8 cellular contexts compared by ENCODE assay signal in genomic region chr4:129092636-129093172, GRCh38. TPM values are rescaled to one million over a fixed set of nuclear protein-coding genes. Genes with fewer than 3 reads are reported as not detected.
DNase-seq lines count a peak whose midpoint lies in the region; ATAC-seq and TF ChIP-seq lines count a peak whose summit lies in the region.

No MANE protein-coding gene starts in this region.

- H2BK12ac ChIP-seq in neuronal stem cell (ENCODE audit: low read length) = no peak overlapping the region

- no peak for ATAC-seq in CD8-positive, alpha-beta T cell
- ATAC-seq in effector memory CD8-positive, alpha-beta T cell (replicated peaks) = no peak
- ATAC-seq in omental fat pad (ENCODE audit: low FRiP score) = no peak

- no peak overlapping the region for H2BK120ac ChIP-seq in neuronal stem cell (ENCODE audit: low read depth, low read length)

- no peak for TF ChIP-seq CTCF in CD8-positive, alpha-beta T cell (IDR thresholded peaks at IDR 0.05)
- TF ChIP-seq CTCF in epithelial cell of proximal tubule (conservative IDR thresholded peaks at IDR 0.05; ENCODE audit: low read depth, low read length) = no peak
- TF ChIP-seq CTCF in omental fat pad (IDR thresholded peaks at IDR 0.05) = no peak

- POLR2A ChIA-PET in CD8-positive, alpha-beta T cell (lab: Charles Lee) = interaction anchor here (0.5 to 1.5 kb wide), 4 partner anchors 9 to 1127 kb away, joined by 3 to 6 read pairs (median 4); partner anchors contain the start of genes ABHD18 and MFSD8

- H3K9ac ChIP-seq in neuronal stem cell (ENCODE audit: low read depth, low read length, poor library complexity) = no peak overlapping the region

- no peak overlapping the region for H4K8ac ChIP-seq in neuronal stem cell (ENCODE audit: low read depth, low read length)

- peak overlapping the region; percentile 94 for H3K27ac ChIP-seq in CD8-positive, alpha-beta T cell (ENCODE audit: low read depth, low read length)
- H3K27ac ChIP-seq in neuronal stem cell (replicated peaks; ENCODE audit: low read length) = peak overlapping the region; percentile 79

- peak overlapping the region; percentile 87 for H3K4me3 ChIP-seq in CD8-positive, alpha-beta T cell (ENCODE audit: low read depth, low read length)
- H3K4me3 ChIP-seq in epithelial cell of proximal tubule (ENCODE audit: low read depth, low read length) = peak overlapping the region; percentile 84
- peak overlapping the region; percentile 80 to 94 for H3K4me3 ChIP-seq in neuronal stem cell (ENCODE audit: low read length in 2 of 2)

- no peaks in the 10 kb centered on the region for H3K36me3 ChIP-seq in CD8-positive, alpha-beta T cell (ENCODE audit: insufficient read depth, low read length)
- no peaks in the 10 kb centered on the region for H3K36me3 ChIP-seq in neuronal stem cell (replicated peaks in 1 of 2; ENCODE audit: control insufficient read depth in 2 of 2, insufficient read depth in 2 of 2, low read length in 2 of 2)

- DNase-seq in CD8-positive, alpha-beta T cell = no peak
- peak; percentile 7 for DNase-seq in NCI-H2227 (lab: John Stamatoyannopoulos, UW; ENCODE audit: unreplicated experiment)
- DNase-seq in epithelial cell of proximal tubule (ENCODE audit: low read depth) = no peak
- DNase-seq in neuronal stem cell (ENCODE audit: low spot score) = no peak
- DNase-seq in effector memory CD8-positive, alpha-beta T cell = no peak
- no peak for DNase-seq in NCI-H1930 (lab: John Stamatoyannopoulos, UW)
- no peak for DNase-seq in omental fat pad (ENCODE audit: low spot score)
- no peak for DNase-seq in activated effector memory CD4-positive, alpha-beta T cell treated with Interleukin-2 at 50 U/mL for 16 hours

- H3K9me3 Mint-ChIP-seq in CD8-positive, alpha-beta T cell = no peaks in the 10 kb centered on the region
- H3K9me3 Mint-ChIP-seq in effector memory CD8-positive, alpha-beta T cell = no peaks in the 10 kb centered on the region

- H3K27me3 Mint-ChIP-seq in CD8-positive, alpha-beta T cell (ENCODE audit: low read depth) = no peaks in the 10 kb centered on the region
- H3K27me3 Mint-ChIP-seq in effector memory CD8-positive, alpha-beta T cell = no peaks in the 10 kb centered on the region

- CTCF ChIA-PET in CD8-positive, alpha-beta T cell (lab: Charles Lee) = interaction anchor here (0.6 to 1.6 kb wide), 4 partner anchors 9 to 1070 kb away, joined by 3 to 5 read pairs (median 3); no protein-coding TSS in a partner anchor

- H3K27me3 ChIP-seq in CD8-positive, alpha-beta T cell (ENCODE audit: insufficient read depth, low read length) = no peaks in the 10 kb centered on the region
- no peaks in the 10 kb centered on the region for H3K27me3 ChIP-seq in neuronal stem cell (ENCODE audit: control insufficient read depth in 3 of 3, insufficient read depth in 3 of 3, low read depth in 1 of 3, low read length in 3 of 3)

- no peak overlapping the region for H3K14ac ChIP-seq in neuronal stem cell (ENCODE audit: low read length)

- peaks cover 40% of the 10 kb centered on the region for H3K4me1 ChIP-seq in CD8-positive, alpha-beta T cell (ENCODE audit: insufficient read depth, low read length)
- H3K4me1 ChIP-seq in neuronal stem cell (ENCODE audit: control insufficient read depth in 2 of 2, insufficient read depth in 1 of 2, low read depth in 1 of 2, low read length in 2 of 2) = peaks cover 0 to 3% of the 10 kb centered on the region in 2 donors

- no peak overlapping the region for H3K27ac Mint-ChIP-seq in CD8-positive, alpha-beta T cell
- H3K27ac Mint-ChIP-seq in effector memory CD8-positive, alpha-beta T cell = no peak overlapping the region

- intact Hi-C loops in CD8-positive, alpha-beta T cell (cut with DNase I, micrococcal nuclease) = loop anchor here (1.0 to 5.0 kb wide), 6 partner anchors 230 to 1127 kb away; partner anchors contain the start of genes ABHD18 (in 2 of the 2), MFSD8 (in 2 of the 2) and LARP1B (in 1 of the 2)

- H4K91ac ChIP-seq in neuronal stem cell (ENCODE audit: low read depth, low read length, poor library complexity) = no peak overlapping the region

- no peak overlapping the region for H3K4me3 Mint-ChIP-seq in CD8-positive, alpha-beta T cell
- no peak overlapping the region for H3K4me3 Mint-ChIP-seq in effector memory CD8-positive, alpha-beta T cell

- H3K23ac ChIP-seq in neuronal stem cell (ENCODE audit: low read depth, low read length, poor library complexity) = no peak overlapping the region

- H3K36me3 Mint-ChIP-seq in CD8-positive, alpha-beta T cell = peaks cover 4% of the 10 kb centered on the region
- no peaks in the 10 kb centered on the region for H3K36me3 Mint-ChIP-seq in effector memory CD8-positive, alpha-beta T cell (ENCODE audit: insufficient read depth)

- H3K4ac ChIP-seq in neuronal stem cell (ENCODE audit: low read length) = no peak overlapping the region

- H2BK5ac ChIP-seq in neuronal stem cell (ENCODE audit: low read length) = peak overlapping the region; percentile 47

- peak overlapping the region; percentile 98 for H2AFZ ChIP-seq in neuronal stem cell (ENCODE audit: low read length)

- no peak overlapping the region for H3K18ac ChIP-seq in neuronal stem cell (ENCODE audit: low read length)

- H2BK15ac ChIP-seq in neuronal stem cell (ENCODE audit: low read length) = no peak overlapping the region

- H3K4me2 ChIP-seq in neuronal stem cell (ENCODE audit: insufficient read depth, low read length, poor library complexity, severe bottlenecking) = peak overlapping the region; percentile 42

- no peaks in the 10 kb centered on the region for H3K9me3 ChIP-seq in CD8-positive, alpha-beta T cell (ENCODE audit: low read length)
- peaks cover 0 to 5% of the 10 kb centered on the region in 2 donors for H3K9me3 ChIP-seq in neuronal stem cell (replicated peaks in 1 of 2; ENCODE audit: control insufficient read depth in 2 of 2, insufficient read depth in 1 of 2, low read depth in 1 of 2, low read length in 2 of 2)

- no peak overlapping the region for H2AK5ac ChIP-seq in neuronal stem cell (ENCODE audit: low read depth, low read length)

- no CpG with 5 or more reads among the region's 10 CpGs for WGBS in neuronal stem cell (ENCODE audit: extremely low coverage in 2 of 2, insufficient read length in 2 of 2, insufficient replicate concordance in 1 of 2), 2 donors

- H3K79me1 ChIP-seq in neuronal stem cell (ENCODE audit: low read depth, low read length) = no peaks in the 10 kb centered on the region

- H3K4me1 Mint-ChIP-seq in CD8-positive, alpha-beta T cell (ENCODE audit: low read depth) = peaks cover 50% of the 10 kb centered on the region
- H3K4me1 Mint-ChIP-seq in effector memory CD8-positive, alpha-beta T cell (ENCODE audit: low read depth in 2 of 2) = peaks cover 21 to 34% of the 10 kb centered on the region in 2 donors

RNA-seq across cellular contexts. Expression of gene SCLT1, which starts 0.6 kb away (rescaled TPM):
- total RNA-seq in CD8-positive, alpha-beta T cell = 10 to 100 TPM; 19.8 to 21.7 TPM
- total RNA-seq in epithelial cell of proximal tubule = 13.9 and 14.5 TPM in 2 replicates
- polyA plus RNA-seq in neuronal stem cell (2013, experiment 1 of 2) = 14.4 TPM
- polyA plus RNA-seq in neuronal stem cell (2013, experiment 2 of 2) = 14.9 TPM
- 10 to 100 TPM in 3 of 4 donors, 1 to 10 TPM in 1; 7.9 to 27.5 (median 16.8) TPM for total RNA-seq in omental fat pad

RNA-seq across cellular contexts. Expression of gene C4orf33, which starts 3.2 kb away (rescaled TPM):
- total RNA-seq in CD8-positive, alpha-beta T cell = 10 to 100 TPM; 11.5 to 13.9 TPM
- 8.5 and 8.9 TPM in 2 replicates for total RNA-seq in epithelial cell of proximal tubule
- 5.7 TPM for polyA plus RNA-seq in neuronal stem cell (2013, experiment 1 of 2)
- 5.7 TPM for polyA plus RNA-seq in neuronal stem cell (2013, experiment 2 of 2)
- total RNA-seq in omental fat pad = 10 to 100 TPM in 2 of 4 donors, 1 to 10 TPM in 2; 6.0 to 24.4 (median 10.4) TPM
